Comparison of ENCODE assay signal across 29 cellular contexts in the genomic region with DNA sequence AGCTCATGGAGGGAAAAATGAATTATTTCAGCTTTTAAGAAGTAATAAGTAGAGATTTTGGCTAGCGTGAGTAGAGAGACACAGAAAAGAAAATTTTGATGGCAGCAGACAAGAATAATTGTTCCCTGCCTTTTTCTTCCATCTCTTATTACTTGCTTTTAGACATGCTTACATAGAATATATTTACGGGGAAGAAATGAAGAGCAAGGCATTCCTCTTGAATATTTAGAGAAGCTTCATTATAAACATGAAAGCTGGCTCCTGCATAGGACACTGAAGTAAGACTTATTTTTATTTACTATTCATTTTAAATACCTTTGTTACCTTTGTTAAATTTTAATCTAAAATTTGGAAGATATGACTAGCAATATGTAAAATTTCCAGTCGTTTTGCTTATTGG. TPM values are rescaled to one million over a fixed set of nuclear protein-coding genes. Genes with fewer than 3 reads are reported as not detected.
DNase-seq lines count a peak whose midpoint lies in the region; ATAC-seq, FAIRE-seq and TF ChIP-seq lines count a peak whose summit lies in the region.
"Had no signal": no experiment of that assay in that cellular context is flagged by ENCODE, and none has a peak within 500 bp of the region (broad histone marks: within the 10 kb centered on the region; RNA-seq: fewer than 3 reads in every experiment).

No MANE protein-coding gene starts in this region.

- peaks cover 21% of the 10 kb centered on the region for H3K36me3 Mint-ChIP-seq in activated naive CD4-positive, alpha-beta T cell treated with anti-CD3 and anti-CD28 coated beads, Interleukin-2, amount 50 U/mL, for 24 hours
- H3K36me3 Mint-ChIP-seq in activated naive CD4-positive, alpha-beta T cell treated with anti-CD3 and anti-CD28 coated beads, Interleukin-2, amount 50 U/mL, for 72 hours: peaks cover 4 to 15% of the 10 kb centered on the region in 2 donors

- H3K27ac ChIP-seq in RWPE2 (ENCODE audit: poor library complexity, severe bottlenecking): no peak overlapping the region
- H3K27ac ChIP-seq: gastrocnemius medialis, lower lobe of right lung, ovary, upper lobe of left lung, VCaP had no signal

- H3K36me3 ChIP-seq in RWPE2 (ENCODE audit: low read depth) (peaks cover 54% of the 10 kb centered on the region), skeletal muscle satellite cell (ENCODE audit: insufficient read depth, low read length) (peaks cover 10% of the 10 kb centered on the region)
- H3K36me3 ChIP-seq: gastrocnemius medialis, ovary had no signal

- peak overlapping the region; percentile 68 for H3K27ac Mint-ChIP-seq in activated naive CD4-positive, alpha-beta T cell treated with anti-CD3 and anti-CD28 coated beads, Interleukin-2, amount 50 U/mL, for 24 hours
- no peak overlapping the region for H3K27ac Mint-ChIP-seq in activated naive CD4-positive, alpha-beta T cell treated with anti-CD3 and anti-CD28 coated beads, Interleukin-2, amount 50 U/mL, for 72 hours
- H3K27ac Mint-ChIP-seq: activated CD4-positive, alpha-beta T cell treated with anti-CD3 and anti-CD28 coated beads, Interleukin-2, amount 10 ng/mL, durations not matched to agents 24 days and 14 days; nephron progenitor cell had no signal

- H3K27me3 ChIP-seq in RWPE2 (ENCODE audit: insufficient read depth, poor library complexity, severe bottlenecking) (no peaks in the 10 kb centered on the region), skeletal muscle satellite cell (ENCODE audit: control insufficient read depth, insufficient read depth, low read length) (no peaks in the 10 kb centered on the region)
- H3K27me3 ChIP-seq: gastrocnemius medialis, MG63, ovary, upper lobe of left lung had no signal

- intact Hi-C loops in cardiac septum (cut with DNase I): no loop called here

- no peaks in the 10 kb centered on the region for H3K27me3 Mint-ChIP-seq in activated naive CD4-positive, alpha-beta T cell treated with anti-CD3 and anti-CD28 coated beads, Interleukin-2, amount 50 U/mL, for 24 hours
- H3K27me3 Mint-ChIP-seq: activated CD4-positive, alpha-beta T cell treated with anti-CD3 and anti-CD28 coated beads, Interleukin-2, amount 10 ng/mL, durations not matched to agents 24 days and 14 days; CD4-positive, alpha-beta memory T cell had no signal

- DNase-seq in activated naive CD4-positive, alpha-beta T cell treated with anti-CD3 and anti-CD28 coated beads, Interleukin-2, amount 50 U/mL, for 72 hours (ENCODE audit: low spot score in 2 of 2): no peak
- DNase-seq in RWPE2 (ENCODE audit: low spot score): no peak
- DNase-seq in choroid plexus epithelial cell (ENCODE audit: low read depth): peak; percentile 4
- no peak for DNase-seq in cardiac septum (ENCODE audit: low spot score)
- no peak for DNase-seq in activated CD4-positive, CD25-positive, alpha-beta regulatory T cell (lab: John Stamatoyannopoulos, UW)
- DNase-seq in RCC 7860 (ENCODE audit: low spot score): no peak
- DNase-seq: 8988T; activated CD4-positive, alpha-beta T cell treated with anti-CD3 and anti-CD28 coated beads, Interleukin-2, amount 10 ng/mL, durations not matched to agents 24 days and 14 days; activated effector memory CD4-positive, alpha-beta T cell treated with anti-CD3 and anti-CD28 coated beads, Interleukin-2, amount 50 U/mL, for 16 hours; CD4-positive, alpha-beta memory T cell; cerebellar nuclear complex; gastrocnemius medialis; KBM-7; lower lobe of right lung; NCI-H1436 treated with DMSO at 0.1 percent for 48 hours; NCI-H2081 treated with DMSO at 0.1 percent for 48 hours; NCI-H2227 treated with DMSO at 0.1 percent for 48 hours; NCI-H526; nephron progenitor cell; ovary; retina; stimulated activated naive CD4-positive, alpha-beta T cell; T-helper 9 cell; upper lobe of left lung had no signal

- H3K9me3 ChIP-seq in RWPE2 (ENCODE audit: severe bottlenecking) (no peaks in the 10 kb centered on the region), skeletal muscle satellite cell (replicated peaks; ENCODE audit: low read length) (no peaks in the 10 kb centered on the region)
- H3K9me3 ChIP-seq: gastrocnemius medialis, lower lobe of right lung, MG63, ovary, upper lobe of left lung had no signal

- peak; percentile 11 for TF ChIP-seq CTCF in RWPE2 (IDR thresholded peaks at IDR 0.05; ENCODE audit: poor library complexity, severe bottlenecking)
- TF ChIP-seq CTCF in choroid plexus epithelial cell (conservative IDR thresholded peaks at IDR 0.05; ENCODE audit: low read depth, low read length): no peak

- peak overlapping the region; percentile 24 for H3K9ac ChIP-seq in skeletal muscle satellite cell (ENCODE audit: low read depth, low read length)

- FAIRE-seq in RCC 7860 (lab: Jason Lieb, UNC): no peak
- FAIRE-seq: GM12878 had no signal

- no peak for ATAC-seq in activated naive CD4-positive, alpha-beta T cell treated with anti-CD3 and anti-CD28 coated beads, Interleukin-2, amount 50 U/mL, for 72 hours
- no peak for ATAC-seq in RWPE2 (ENCODE audit: low read depth)
- ATAC-seq: GM12878 had no signal

- H3K4me1 Mint-ChIP-seq in activated naive CD4-positive, alpha-beta T cell treated with anti-CD3 and anti-CD28 coated beads, Interleukin-2, amount 50 U/mL, for 24 hours: peaks cover 17% of the 10 kb centered on the region
- H3K4me1 Mint-ChIP-seq: nephron progenitor cell had no signal

- no peak overlapping the region for H3K4me3 Mint-ChIP-seq in activated naive CD4-positive, alpha-beta T cell treated with anti-CD3 and anti-CD28 coated beads, Interleukin-2, amount 50 U/mL, for 24 hours
- H3K4me3 Mint-ChIP-seq: activated CD4-positive, alpha-beta T cell treated with anti-CD3 and anti-CD28 coated beads, Interleukin-2, amount 10 ng/mL, durations not matched to agents 24 days and 14 days; CD4-positive, alpha-beta memory T cell; nephron progenitor cell had no signal

- H3K4me1 ChIP-seq in RWPE2 (ENCODE audit: insufficient read depth, poor library complexity, severe bottlenecking) (peaks cover 11% of the 10 kb centered on the region), skeletal muscle satellite cell (ENCODE audit: control insufficient read depth, insufficient read depth, low read length) (peaks cover 24% of the 10 kb centered on the region)
- H3K4me1 ChIP-seq: lower lobe of right lung had no signal

- no peaks in the 10 kb centered on the region for H3K9me3 Mint-ChIP-seq in activated naive CD4-positive, alpha-beta T cell treated with anti-CD3 and anti-CD28 coated beads, Interleukin-2, amount 50 U/mL, for 24 hours
- no peaks in the 10 kb centered on the region for H3K9me3 Mint-ChIP-seq in activated naive CD4-positive, alpha-beta T cell treated with anti-CD3 and anti-CD28 coated beads, Interleukin-2, amount 50 U/mL, for 72 hours
- H3K9me3 Mint-ChIP-seq: activated CD4-positive, alpha-beta T cell treated with anti-CD3 and anti-CD28 coated beads, Interleukin-2, amount 10 ng/mL, durations not matched to agents 24 days and 14 days; CD4-positive, alpha-beta memory T cell had no signal

- no peak overlapping the region for H3K4me3 ChIP-seq in RWPE2 (ENCODE audit: severe bottlenecking)
- H3K4me3 ChIP-seq in choroid plexus epithelial cell (ENCODE audit: low read depth, low read length): no peak overlapping the region
- no peak overlapping the region for H3K4me3 ChIP-seq in skeletal muscle satellite cell (ENCODE audit: low read length)
- H3K4me3 ChIP-seq: gastrocnemius medialis, GM12878, lower lobe of right lung, MG63, ovary, upper lobe of left lung had no signal

- peak overlapping the region; percentile 55 for H3K4me2 ChIP-seq in skeletal muscle satellite cell (ENCODE audit: low read length)

RNA-seq across cellular contexts. Expression of a gene that starts 32.2 kb away (rescaled TPM):
- 10 to 100 TPM; 36.6 to 54.2 TPM for total RNA-seq in activated naive CD4-positive, alpha-beta T cell treated with anti-CD3 and anti-CD28 coated beads, Interleukin-2, amount 50 U/mL, for 72 hours
- 16.2 and 16.4 TPM in 2 replicates for total RNA-seq in skeletal muscle satellite cell (2012; rRNA removed)
- 7.1 TPM for total RNA-seq in cardiac septum
